1 cellular context compared by ENCODE assay signal in the genomic region with DNA sequence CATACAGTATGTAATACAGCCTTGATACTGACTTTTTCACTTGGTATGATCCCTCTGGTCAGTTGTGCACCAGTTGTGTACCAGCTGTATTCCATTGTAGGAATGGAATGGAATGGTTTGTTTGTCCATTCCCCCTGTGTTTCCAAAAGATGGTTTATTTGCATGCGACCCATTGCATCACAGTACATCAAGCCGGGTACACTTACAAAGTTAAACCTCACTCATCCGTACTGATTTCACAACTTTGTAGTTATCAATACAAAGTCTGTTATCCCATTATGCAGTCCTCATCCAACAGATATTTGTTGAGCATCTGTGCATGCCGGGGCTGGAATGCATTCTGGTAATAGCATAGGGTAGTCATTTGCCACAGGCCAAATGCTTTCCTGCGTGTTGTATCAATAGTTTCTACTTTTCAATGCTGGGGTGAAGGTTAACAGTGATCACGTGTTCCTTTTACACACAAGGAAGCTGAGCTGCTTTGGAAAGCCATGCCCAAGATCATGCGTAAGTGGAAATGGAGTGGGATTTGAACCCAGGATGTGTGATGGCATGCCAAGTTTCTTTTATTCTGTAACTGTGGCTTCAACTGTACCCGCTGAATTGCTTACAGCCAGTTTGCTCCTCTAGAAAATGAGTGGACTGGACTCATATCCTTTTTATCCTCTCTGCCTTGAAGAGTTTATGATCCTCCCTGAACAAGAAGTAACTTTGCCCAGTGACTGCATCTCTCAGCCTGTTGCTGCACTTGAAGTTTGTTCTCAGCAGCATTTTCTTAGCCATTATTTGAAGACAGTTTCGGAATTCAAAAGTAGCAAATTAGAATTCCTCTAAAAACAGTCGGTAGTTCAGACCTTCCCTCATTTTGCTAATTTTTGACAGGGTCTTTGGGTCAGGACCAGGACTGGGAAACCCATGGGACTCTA.
TF ChIP-seq lines count a peak whose summit lies in the region.

No MANE protein-coding gene starts in this region.

TF ChIP-seq in HepG2, 621 proteins besides CTCF, POLR2A, EP300 and RAD21 (continued from another document and continues in another):
- TF ChIP-seq, protein P1, sequence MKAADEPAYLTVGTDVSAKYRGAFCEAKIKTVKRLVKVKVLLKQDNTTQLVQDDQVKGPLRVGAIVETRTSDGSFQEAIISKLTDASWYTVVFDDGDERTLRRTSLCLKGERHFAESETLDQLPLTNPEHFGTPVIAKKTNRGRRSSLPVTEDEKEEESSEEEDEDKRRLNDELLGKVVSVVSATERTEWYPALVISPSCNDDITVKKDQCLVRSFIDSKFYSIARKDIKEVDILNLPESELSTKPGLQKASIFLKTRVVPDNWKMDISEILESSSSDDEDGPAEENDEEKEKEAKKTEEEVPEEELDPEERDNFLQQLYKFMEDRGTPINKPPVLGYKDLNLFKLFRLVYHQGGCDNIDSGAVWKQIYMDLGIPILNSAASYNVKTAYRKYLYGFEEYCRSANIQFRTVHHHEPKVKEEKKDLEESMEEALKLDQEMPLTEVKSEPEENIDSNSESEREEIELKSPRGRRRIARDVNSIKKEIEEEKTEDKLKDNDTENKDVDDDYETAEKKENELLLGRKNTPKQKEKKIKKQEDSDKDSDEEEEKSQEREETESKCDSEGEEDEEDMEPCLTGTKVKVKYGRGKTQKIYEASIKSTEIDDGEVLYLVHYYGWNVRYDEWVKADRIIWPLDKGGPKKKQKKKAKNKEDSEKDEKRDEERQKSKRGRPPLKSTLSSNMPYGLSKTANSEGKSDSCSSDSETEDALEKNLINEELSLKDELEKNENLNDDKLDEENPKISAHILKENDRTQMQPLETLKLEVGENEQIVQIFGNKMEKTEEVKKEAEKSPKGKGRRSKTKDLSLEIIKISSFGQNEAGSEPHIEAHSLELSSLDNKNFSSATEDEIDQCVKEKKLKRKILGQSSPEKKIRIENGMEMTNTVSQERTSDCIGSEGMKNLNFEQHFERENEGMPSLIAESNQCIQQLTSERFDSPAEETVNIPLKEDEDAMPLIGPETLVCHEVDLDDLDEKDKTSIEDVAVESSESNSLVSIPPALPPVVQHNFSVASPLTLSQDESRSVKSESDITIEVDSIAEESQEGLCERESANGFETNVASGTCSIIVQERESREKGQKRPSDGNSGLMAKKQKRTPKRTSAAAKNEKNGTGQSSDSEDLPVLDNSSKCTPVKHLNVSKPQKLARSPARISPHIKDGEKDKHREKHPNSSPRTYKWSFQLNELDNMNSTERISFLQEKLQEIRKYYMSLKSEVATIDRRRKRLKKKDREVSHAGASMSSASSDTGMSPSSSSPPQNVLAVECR (CRISPR knock-in tag; IDR thresholded peaks at IDR 0.05; ENCODE audit: borderline replicate concordance) = peak; percentile 68; the same call in 1 of the 2 replicates
- TF ChIP-seq ZNF781 (CRISPR knock-in tag; IDR thresholded peaks at IDR 0.05; ENCODE audit: borderline replicate concordance, not compliant biosample characterization) (no peak), SMC3 (IDR thresholded peaks at IDR 0.05; ENCODE audit: low read length) (peak; percentile 82), AHR (CRISPR knock-in tag; IDR thresholded peaks at IDR 0.05) (no peak; the same call in 1 of the 2 replicates), RARG (CRISPR knock-in tag; IDR thresholded peaks at IDR 0.05; ENCODE audit: low read depth) (0 out of 2 replicates have a peak, but pooled peaks have one; percentile 59), TCF7L2 (IDR thresholded peaks at IDR 0.05; ENCODE audit: low read depth, low read length) (no peak), NR2C2 (CRISPR knock-in tag; IDR thresholded peaks at IDR 0.05; ENCODE audit: borderline replicate concordance) (peak; percentile 93), ZBTB7A (CRISPR knock-in tag; IDR thresholded peaks at IDR 0.05) (peak; percentile 81; the same call in 1 of the 2 replicates), KAT2B (IDR thresholded peaks at IDR 0.05; ENCODE audit: borderline replicate concordance, low read depth, low read length) (no peak), ELF4 (CRISPR knock-in tag; IDR thresholded peaks at IDR 0.05; ENCODE audit: borderline replicate concordance) (no peak), ZFP90 (CRISPR knock-in tag; IDR thresholded peaks at IDR 0.05; ENCODE audit: borderline replicate concordance) (0 out of 2 replicates have a peak, but pooled peaks have one; percentile 51), TARDBP (CRISPR knock-in tag; IDR thresholded peaks at IDR 0.05) (peak; percentile 55), NAIF1 (CRISPR knock-in tag; IDR thresholded peaks at IDR 0.05; ENCODE audit: borderline replicate concordance) (peak; percentile 63; the same call in 1 of the 2 replicates), STAT5B (CRISPR knock-in tag; IDR thresholded peaks at IDR 0.05) (no peak), SNRNP70 (IDR thresholded peaks at IDR 0.05; ENCODE audit: low read depth, low read length) (no peak), ARNT (IDR thresholded peaks at IDR 0.05) (no peak), RBM22 (optimal IDR thresholded peaks at IDR 0.05; ENCODE audit: low read length) (peak; percentile 88), MED8 (CRISPR knock-in tag; IDR thresholded peaks at IDR 0.05; ENCODE audit: insufficient replicate concordance) (peak; percentile 63), KLF9 (CRISPR knock-in tag; IDR thresholded peaks at IDR 0.05; ENCODE audit: low read depth) (no peak), ZEB1 (IDR thresholded peaks at IDR 0.05; ENCODE audit: insufficient replicate concordance, low read depth) (peak; percentile 68), CEBPB (IDR thresholded peaks at IDR 0.05; ENCODE audit: borderline replicate concordance, low read depth, low read length) (peak; percentile 100), NR2F2 (IDR thresholded peaks at IDR 0.05; ENCODE audit: borderline replicate concordance, low read depth) (peak; percentile 73), FOXK1 (CRISPR knock-in tag; IDR thresholded peaks at IDR 0.05; ENCODE audit: borderline replicate concordance, low read depth) (peak; percentile 92; the same call in 1 of the 2 replicates), RELA (CRISPR knock-in tag; IDR thresholded peaks at IDR 0.05) (no peak), ZNF530 (CRISPR knock-in tag; IDR thresholded peaks at IDR 0.05; ENCODE audit: low read depth) (no peak), HHEX (CRISPR knock-in tag; IDR thresholded peaks at IDR 0.05) (0 out of 2 replicates have a peak, but pooled peaks have one; percentile 5), SKI (IDR thresholded peaks at IDR 0.05; ENCODE audit: partially characterized antibody) (peak; percentile 84), ZNF451 (CRISPR knock-in tag; IDR thresholded peaks at IDR 0.05) (no peak), ZNF30 (CRISPR knock-in tag; IDR thresholded peaks at IDR 0.05) (no peak), MIER2 (CRISPR knock-in tag; IDR thresholded peaks at IDR 0.05) (peak; percentile 76)
- TF ChIP-seq, protein P2, sequence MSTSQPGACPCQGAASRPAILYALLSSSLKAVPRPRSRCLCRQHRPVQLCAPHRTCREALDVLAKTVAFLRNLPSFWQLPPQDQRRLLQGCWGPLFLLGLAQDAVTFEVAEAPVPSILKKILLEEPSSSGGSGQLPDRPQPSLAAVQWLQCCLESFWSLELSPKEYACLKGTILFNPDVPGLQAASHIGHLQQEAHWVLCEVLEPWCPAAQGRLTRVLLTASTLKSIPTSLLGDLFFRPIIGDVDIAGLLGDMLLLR (CRISPR knock-in tag; IDR thresholded peaks at IDR 0.05) = no peak
- TF ChIP-seq, protein P3, sequence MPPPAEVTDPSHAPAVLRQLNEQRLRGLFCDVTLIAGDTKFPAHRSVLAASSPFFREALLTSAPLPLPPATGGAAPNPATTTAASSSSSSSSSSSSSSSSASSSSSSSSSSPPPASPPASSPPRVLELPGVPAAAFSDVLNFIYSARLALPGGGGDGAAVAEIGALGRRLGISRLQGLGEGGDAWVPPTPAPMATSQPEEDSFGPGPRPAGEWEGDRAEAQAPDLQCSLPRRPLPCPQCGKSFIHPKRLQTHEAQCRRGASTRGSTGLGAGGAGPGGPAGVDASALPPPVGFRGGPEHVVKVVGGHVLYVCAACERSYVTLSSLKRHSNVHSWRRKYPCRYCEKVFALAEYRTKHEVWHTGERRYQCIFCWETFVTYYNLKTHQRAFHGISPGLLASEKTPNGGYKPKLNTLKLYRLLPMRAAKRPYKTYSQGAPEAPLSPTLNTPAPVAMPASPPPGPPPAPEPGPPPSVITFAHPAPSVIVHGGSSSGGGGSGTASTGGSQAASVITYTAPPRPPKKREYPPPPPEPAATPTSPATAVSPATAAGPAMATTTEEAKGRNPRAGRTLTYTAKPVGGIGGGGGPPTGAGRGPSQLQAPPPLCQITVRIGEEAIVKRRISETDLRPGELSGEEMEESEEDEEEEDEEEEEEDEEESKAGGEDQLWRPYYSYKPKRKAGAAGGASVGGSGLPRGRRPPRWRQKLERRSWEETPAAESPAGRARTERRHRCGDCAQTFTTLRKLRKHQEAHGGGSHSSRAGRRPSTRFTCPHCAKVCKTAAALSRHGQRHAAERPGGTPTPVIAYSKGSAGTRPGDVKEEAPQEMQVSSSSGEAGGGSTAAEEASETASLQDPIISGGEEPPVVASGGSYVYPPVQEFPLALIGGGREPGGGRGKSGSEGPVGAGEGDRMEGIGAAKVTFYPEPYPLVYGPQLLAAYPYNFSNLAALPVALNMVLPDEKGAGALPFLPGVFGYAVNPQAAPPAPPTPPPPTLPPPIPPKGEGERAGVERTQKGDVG (CRISPR knock-in tag; IDR thresholded peaks at IDR 0.05; ENCODE audit: borderline replicate concordance) = no peak
- TF ChIP-seq, protein P4, sequence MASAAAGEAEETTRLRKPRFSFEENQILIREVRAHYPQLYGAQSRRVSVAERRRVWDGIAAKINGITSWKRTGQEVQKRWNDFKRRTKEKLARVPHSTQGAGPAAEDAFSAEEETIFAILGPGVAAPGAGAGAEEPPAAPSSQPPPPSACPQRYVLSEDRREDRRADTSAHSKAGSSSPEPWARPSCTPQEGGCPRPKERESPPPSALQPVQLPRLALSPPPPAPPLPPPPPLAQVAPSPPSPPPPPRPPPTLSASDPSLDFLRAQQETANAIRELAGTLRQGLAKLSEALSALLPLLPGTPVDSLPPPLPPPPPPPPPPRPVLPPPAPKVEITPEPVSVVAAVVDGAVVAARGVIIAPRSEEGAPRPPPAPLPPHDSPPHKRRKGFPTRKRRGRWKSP (CRISPR knock-in tag; IDR thresholded peaks at IDR 0.05) = peak; percentile 80; the same call in 1 of the 2 replicates
- TF ChIP-seq, protein P5, sequence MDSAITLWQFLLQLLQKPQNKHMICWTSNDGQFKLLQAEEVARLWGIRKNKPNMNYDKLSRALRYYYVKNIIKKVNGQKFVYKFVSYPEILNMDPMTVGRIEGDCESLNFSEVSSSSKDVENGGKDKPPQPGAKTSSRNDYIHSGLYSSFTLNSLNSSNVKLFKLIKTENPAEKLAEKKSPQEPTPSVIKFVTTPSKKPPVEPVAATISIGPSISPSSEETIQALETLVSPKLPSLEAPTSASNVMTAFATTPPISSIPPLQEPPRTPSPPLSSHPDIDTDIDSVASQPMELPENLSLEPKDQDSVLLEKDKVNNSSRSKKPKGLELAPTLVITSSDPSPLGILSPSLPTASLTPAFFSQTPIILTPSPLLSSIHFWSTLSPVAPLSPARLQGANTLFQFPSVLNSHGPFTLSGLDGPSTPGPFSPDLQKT (CRISPR knock-in tag; IDR thresholded peaks at IDR 0.05; ENCODE audit: borderline replicate concordance) = no peak
- TF ChIP-seq, protein P6, sequence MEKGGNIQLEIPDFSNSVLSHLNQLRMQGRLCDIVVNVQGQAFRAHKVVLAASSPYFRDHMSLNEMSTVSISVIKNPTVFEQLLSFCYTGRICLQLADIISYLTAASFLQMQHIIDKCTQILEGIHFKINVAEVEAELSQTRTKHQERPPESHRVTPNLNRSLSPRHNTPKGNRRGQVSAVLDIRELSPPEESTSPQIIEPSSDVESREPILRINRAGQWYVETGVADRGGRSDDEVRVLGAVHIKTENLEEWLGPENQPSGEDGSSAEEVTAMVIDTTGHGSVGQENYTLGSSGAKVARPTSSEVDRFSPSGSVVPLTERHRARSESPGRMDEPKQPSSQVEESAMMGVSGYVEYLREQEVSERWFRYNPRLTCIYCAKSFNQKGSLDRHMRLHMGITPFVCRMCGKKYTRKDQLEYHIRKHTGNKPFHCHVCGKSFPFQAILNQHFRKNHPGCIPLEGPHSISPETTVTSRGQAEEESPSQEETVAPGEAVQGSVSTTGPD (CRISPR knock-in tag; IDR thresholded peaks at IDR 0.05) = no peak
- TF ChIP-seq, protein P7, sequence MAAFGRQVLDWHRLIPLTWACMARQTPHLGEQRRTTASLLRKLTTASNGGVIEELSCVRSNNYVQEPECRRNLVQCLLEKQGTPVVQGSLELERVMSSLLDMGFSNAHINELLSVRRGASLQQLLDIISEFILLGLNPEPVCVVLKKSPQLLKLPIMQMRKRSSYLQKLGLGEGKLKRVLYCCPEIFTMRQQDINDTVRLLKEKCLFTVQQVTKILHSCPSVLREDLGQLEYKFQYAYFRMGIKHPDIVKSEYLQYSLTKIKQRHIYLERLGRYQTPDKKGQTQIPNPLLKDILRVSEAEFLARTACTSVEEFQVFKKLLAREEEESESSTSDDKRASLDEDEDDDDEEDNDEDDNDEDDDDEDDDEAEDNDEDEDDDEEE (CRISPR knock-in tag; IDR thresholded peaks at IDR 0.05) = no peak
- TF ChIP-seq, protein P8, sequence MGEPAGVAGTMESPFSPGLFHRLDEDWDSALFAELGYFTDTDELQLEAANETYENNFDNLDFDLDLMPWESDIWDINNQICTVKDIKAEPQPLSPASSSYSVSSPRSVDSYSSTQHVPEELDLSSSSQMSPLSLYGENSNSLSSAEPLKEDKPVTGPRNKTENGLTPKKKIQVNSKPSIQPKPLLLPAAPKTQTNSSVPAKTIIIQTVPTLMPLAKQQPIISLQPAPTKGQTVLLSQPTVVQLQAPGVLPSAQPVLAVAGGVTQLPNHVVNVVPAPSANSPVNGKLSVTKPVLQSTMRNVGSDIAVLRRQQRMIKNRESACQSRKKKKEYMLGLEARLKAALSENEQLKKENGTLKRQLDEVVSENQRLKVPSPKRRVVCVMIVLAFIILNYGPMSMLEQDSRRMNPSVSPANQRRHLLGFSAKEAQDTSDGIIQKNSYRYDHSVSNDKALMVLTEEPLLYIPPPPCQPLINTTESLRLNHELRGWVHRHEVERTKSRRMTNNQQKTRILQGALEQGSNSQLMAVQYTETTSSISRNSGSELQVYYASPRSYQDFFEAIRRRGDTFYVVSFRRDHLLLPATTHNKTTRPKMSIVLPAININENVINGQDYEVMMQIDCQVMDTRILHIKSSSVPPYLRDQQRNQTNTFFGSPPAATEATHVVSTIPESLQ (CRISPR knock-in tag; conservative IDR thresholded peaks at IDR 0.05) = no peak
- TF ChIP-seq, protein P9, sequence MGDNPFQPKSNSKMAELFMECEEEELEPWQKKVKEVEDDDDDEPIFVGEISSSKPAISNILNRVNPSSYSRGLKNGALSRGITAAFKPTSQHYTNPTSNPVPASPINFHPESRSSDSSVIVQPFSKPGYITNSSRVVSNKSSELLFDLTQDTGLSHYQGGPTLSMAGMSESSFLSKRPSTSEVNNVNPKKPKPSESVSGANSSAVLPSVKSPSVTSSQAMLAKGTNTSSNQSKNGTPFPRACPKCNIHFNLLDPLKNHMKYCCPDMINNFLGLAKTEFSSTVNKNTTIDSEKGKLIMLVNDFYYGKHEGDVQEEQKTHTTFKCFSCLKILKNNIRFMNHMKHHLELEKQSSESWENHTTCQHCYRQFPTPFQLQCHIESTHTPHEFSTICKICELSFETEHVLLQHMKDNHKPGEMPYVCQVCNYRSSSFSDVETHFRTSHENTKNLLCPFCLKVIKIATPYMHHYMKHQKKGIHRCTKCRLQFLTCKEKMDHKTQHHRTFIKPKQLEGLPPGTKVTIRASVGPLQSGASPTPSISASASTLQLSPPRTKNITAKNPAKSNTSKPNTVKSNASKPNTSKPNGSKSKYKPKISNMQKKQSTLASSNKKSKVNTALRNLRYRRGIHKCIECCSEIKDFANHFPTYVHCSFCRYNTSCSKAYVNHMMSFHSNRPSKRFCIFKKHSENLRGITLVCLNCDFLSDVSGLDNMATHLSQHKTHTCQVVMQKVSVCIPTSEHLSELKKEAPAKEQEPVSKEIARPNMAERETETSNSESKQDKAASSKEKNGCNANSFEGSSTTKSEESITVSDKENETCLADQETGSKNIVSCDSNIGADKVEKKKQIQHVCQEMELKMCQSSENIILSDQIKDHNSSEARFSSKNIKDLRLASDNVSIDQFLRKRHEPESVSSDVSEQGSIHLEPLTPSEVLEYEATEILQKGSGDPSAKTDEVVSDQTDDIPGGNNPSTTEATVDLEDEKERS (CRISPR knock-in tag; IDR thresholded peaks at IDR 0.05) = 0 out of 2 replicates have a peak, but pooled peaks have one; percentile 21
